1 cellular context compared by ENCODE assay signal in the genomic region with DNA sequence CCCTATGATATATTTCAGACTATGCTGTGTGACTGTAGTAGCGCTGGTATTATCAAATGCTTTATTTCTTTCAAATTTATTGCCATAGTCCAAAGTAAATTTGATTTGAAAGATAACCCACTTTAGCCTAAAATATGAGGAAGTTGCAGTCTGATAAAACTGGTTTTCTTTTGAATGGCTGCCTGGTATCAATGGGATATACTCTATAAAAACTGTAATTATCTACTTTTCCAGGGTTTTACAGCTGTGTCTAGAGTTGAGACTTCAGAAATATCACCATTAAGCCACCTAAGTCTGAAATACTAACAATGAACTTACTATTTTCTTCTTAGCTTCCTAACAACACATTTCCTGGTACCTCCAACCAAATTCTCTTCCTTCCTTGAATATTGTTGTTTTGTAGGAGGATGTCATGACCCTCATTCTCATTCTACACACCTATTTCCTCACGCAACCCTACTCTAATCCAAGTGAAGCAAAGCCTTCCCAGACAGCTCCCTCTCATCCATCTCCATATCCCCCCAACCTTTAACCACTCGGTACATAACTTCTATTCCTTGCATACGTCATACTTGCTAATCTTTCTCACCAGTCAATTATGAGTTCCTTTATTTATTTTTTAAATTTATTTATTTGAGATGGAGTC.
TF ChIP-seq lines count a peak whose summit lies in the region.

No MANE protein-coding gene starts in this region.

TF ChIP-seq in K562, 482 proteins besides CTCF, POLR2A, EP300 and RAD21:
- TF ChIP-seq HCFC1 (IDR thresholded peaks at IDR 0.05; ENCODE audit: low read depth, low read length) (no peak), BCL6 (CRISPR knock-in tag; IDR thresholded peaks at IDR 0.05) (no peak), ZNF507 (tag; conservative IDR thresholded peaks at IDR 0.05) (no peak), ARID3B (CRISPR knock-in tag; IDR thresholded peaks at IDR 0.05; ENCODE audit: borderline replicate concordance) (no peak), TGIF2 (CRISPR knock-in tag; IDR thresholded peaks at IDR 0.05) (no peak), THRA (IDR thresholded peaks at IDR 0.05) (no peak), MTA3 (IDR thresholded peaks at IDR 0.05; ENCODE audit: borderline replicate concordance) (no peak), FIP1L1 (IDR thresholded peaks at IDR 0.05; ENCODE audit: low read depth, low read length, poor library complexity, severe bottlenecking) (no peak), ZBTB43 (CRISPR knock-in tag; IDR thresholded peaks at IDR 0.05) (no peak), ZBTB5 (IDR thresholded peaks at IDR 0.05) (no peak), SRSF3 (IDR thresholded peaks at IDR 0.05; ENCODE audit: insufficient read depth, low read length) (no peak)
- TF ChIP-seq, protein P1, sequence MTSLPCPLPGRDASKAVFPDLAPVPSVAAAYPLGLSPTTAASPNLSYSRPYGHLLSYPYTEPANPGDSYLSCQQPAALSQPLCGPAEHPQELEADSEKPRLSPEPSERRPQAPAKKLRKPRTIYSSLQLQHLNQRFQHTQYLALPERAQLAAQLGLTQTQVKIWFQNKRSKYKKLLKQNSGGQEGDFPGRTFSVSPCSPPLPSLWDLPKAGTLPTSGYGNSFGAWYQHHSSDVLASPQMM (CRISPR knock-in tag; IDR thresholded peaks at IDR 0.05): no peak
